Comparison of ENCODE assay signal across 1 cellular context in genomic region chr3:60142009-60142408, GRCh38.
TF ChIP-seq lines count a peak whose summit lies in the region.

No MANE protein-coding gene starts in this region.

TF ChIP-seq in GM23338, 12 proteins besides CTCF, POLR2A, EP300 and RAD21 (continued from another document):
- TF ChIP-seq ZNF462 (CRISPR knock-in tag; IDR thresholded peaks at IDR 0.05) (no peak), POLR2AphosphoS5 (IDR thresholded peaks at IDR 0.05; ENCODE audit: low read depth) (no peak), CREB1 (CRISPR knock-in tag; IDR thresholded peaks at IDR 0.05; ENCODE audit: low read depth) (no peak), JUNB (IDR thresholded peaks at IDR 0.05; ENCODE audit: unreplicated experiment) (no peak), EZH2 (IDR thresholded peaks at IDR 0.05; ENCODE audit: low read depth, unreplicated experiment) (no peak), REST (IDR thresholded peaks at IDR 0.05; ENCODE audit: unreplicated experiment) (no peak), STAT1 (IDR thresholded peaks at IDR 0.05; ENCODE audit: unreplicated experiment) (no peak), NANOG (IDR thresholded peaks at IDR 0.05; ENCODE audit: borderline replicate concordance) (no peak), ZNF114 (CRISPR knock-in tag; IDR thresholded peaks at IDR 0.05) (no peak), EZH2phosphoT487 (IDR thresholded peaks at IDR 0.05; ENCODE audit: unreplicated experiment) (no peak)
